In the genomic region with DNA sequence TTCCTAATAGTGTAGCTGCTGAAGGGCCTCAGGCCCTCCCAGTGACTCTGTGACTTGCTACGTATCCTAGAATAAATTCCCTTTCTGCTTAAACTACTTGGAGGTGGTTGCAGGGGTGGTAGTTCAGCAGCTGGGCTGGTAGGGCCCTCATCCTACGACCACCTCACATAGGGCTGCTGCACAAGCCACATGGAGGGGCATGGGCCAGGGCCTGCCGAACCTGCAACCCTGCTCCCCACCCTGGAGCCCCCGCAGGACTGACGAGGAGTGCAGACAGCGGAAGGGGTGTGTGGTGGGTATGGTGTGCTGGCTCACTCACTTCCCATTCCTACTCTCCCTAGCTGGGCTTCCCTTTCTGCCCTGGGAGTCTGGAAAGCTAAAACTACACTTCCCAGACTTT, we compare ENCODE assay signal across 25 cellular contexts. TPM values are rescaled to one million over a fixed set of nuclear protein-coding genes. Genes with fewer than 3 reads are reported as not detected.
DNase-seq lines count a peak whose midpoint lies in the region; ATAC-seq, FAIRE-seq and TF ChIP-seq lines count a peak whose summit lies in the region.
"Had no signal": no experiment of that assay in that cellular context is flagged by ENCODE, and none has a peak within 500 bp of the region (broad histone marks: within the 10 kb centered on the region; RNA-seq: fewer than 3 reads in every experiment).

No MANE protein-coding gene starts in this region.

- no peak overlapping the region; the same call in 1 of the 2 replicates for H3K4me2 ChIP-seq in MM.1S (ENCODE audit: low read depth, low read length)
- H3K4me2 ChIP-seq in osteoblast (ENCODE audit: insufficient read depth, low read length), result no peak overlapping the region
- H3K4me2 ChIP-seq: A549 had no signal

- DNase-seq in activated CD8-positive, alpha-beta memory T cell treated with anti-CD3 and anti-CD28 coated beads, Interleukin-2, amount 10 ng/mL, durations not matched to agents 7 days and 5 days, result no peak
- no peak for DNase-seq in activated CD8-positive, alpha-beta memory T cell treated with anti-CD3 and anti-CD28 coated beads, Interleukin-2, amount 50 U/mL, for 4 hours
- no peak for DNase-seq in MM.1S
- DNase-seq in kidney, result peak; percentile 65
- peak; percentile 45 for DNase-seq in osteoblast (ENCODE audit: insufficient read length, low spot score, missing footprints)
- no peak for DNase-seq in GM19239 (ENCODE audit: insufficient read length, low spot score)
- DNase-seq in activated T-cell treated with anti-CD3 and anti-CD28 coated beads, Interleukin-2, amount 50 U/mL, for 24 hours, result no peak
- DNase-seq: 8988T; ACHN; AML-193; BE2C; CD4-positive, alpha-beta T cell; DMS 273 treated with DMSO at 0.1 percent for 48 hours; DMS79; EL; GOT3; HFFc6 had no signal

- H3K9ac ChIP-seq in MM.1S (ENCODE audit: low read length) (no peak overlapping the region), kidney (ENCODE audit: low read length in 2 of 2) (no peak overlapping the region)
- H3K9ac ChIP-seq: BLaER1 treated with 17β-estradiol and CSF1 and Interleukin-3, amounts not matched to agents 10 nM and 100 nM had no signal

- TF ChIP-seq CTCF in MM.1S (IDR thresholded peaks at IDR 0.05; ENCODE audit: low read length), result no peak
- no peak for TF ChIP-seq CTCF in kidney (IDR thresholded peaks at IDR 0.05; ENCODE audit: borderline replicate concordance, extremely low read depth, insufficient read depth)
- TF ChIP-seq CTCF in osteoblast (IDR thresholded peaks at IDR 0.05; ENCODE audit: extremely low read depth, low read depth, low read length), result no peak

- no peak overlapping the region for H3K4me3 ChIP-seq in MM.1S (ENCODE audit: low read length)
- H3K4me3 ChIP-seq in kidney (ENCODE audit: low read length in 2 of 2), result no peak overlapping the region
- no peak overlapping the region for H3K4me3 ChIP-seq in osteoblast (ENCODE audit: insufficient read depth, low read length)
- H3K4me3 ChIP-seq: A549; BLaER1 treated with 17β-estradiol and CSF1 and Interleukin-3, amounts not matched to agents 10 nM and 100 nM; GM12878; HAP-1 had no signal

- no peaks in the 10 kb centered on the region for H3K9me2 ChIP-seq in MM.1S (replicated peaks; ENCODE audit: insufficient read depth, low read length)

- peaks cover 90% of the 10 kb centered on the region for H3K4me1 Mint-ChIP-seq in activated CD8-positive, alpha-beta memory T cell treated with anti-CD3 and anti-CD28 coated beads, Interleukin-2, amount 10 ng/mL, durations not matched to agents 7 days and 5 days
- peaks cover 66% of the 10 kb centered on the region for H3K4me1 Mint-ChIP-seq in activated T-cell treated with anti-CD3 and anti-CD28 coated beads, Interleukin-2, amount 50 U/mL, for 24 hours (ENCODE audit: low read depth)

- FAIRE-seq in kidney (lab: Jason Lieb, UNC) (no peak), GM19239 (lab: Jason Lieb, UNC) (no peak)
- FAIRE-seq: A549, D721Med, GM12878, H54 had no signal

- no peaks in the 10 kb centered on the region for H3K79me2 ChIP-seq in MM.1S (ENCODE audit: low read length)
- H3K79me2 ChIP-seq in osteoblast (ENCODE audit: insufficient read depth, low read length), result no peaks in the 10 kb centered on the region

- no peak overlapping the region for H2AFZ ChIP-seq in MM.1S (ENCODE audit: low read length)
- H2AFZ ChIP-seq in osteoblast (ENCODE audit: low read length), result no peak overlapping the region

- H3K9me3 Mint-ChIP-seq in activated CD8-positive, alpha-beta memory T cell treated with anti-CD3 and anti-CD28 coated beads, Interleukin-2, amount 10 ng/mL, durations not matched to agents 7 days and 5 days (ENCODE audit: low read depth), result no peaks in the 10 kb centered on the region
- no peaks in the 10 kb centered on the region for H3K9me3 Mint-ChIP-seq in activated T-cell treated with anti-CD3 and anti-CD28 coated beads, Interleukin-2, amount 50 U/mL, for 24 hours
- H3K9me3 Mint-ChIP-seq: CD14-positive monocyte; CD4-positive, alpha-beta T cell; CD8-positive, alpha-beta memory T cell; HFFc6 had no signal

- H3K27me3 ChIP-seq in MM.1S (replicated peaks; ENCODE audit: insufficient read depth, low read length) (no peaks in the 10 kb centered on the region), osteoblast (ENCODE audit: insufficient read depth, low read length) (peaks cover 2% of the 10 kb centered on the region)
- H3K27me3 ChIP-seq: BE2C had no signal

- H3K9me3 ChIP-seq in MM.1S (replicated peaks; ENCODE audit: insufficient read depth, low read length) (no peaks in the 10 kb centered on the region), kidney (ENCODE audit: control insufficient read depth in 1 of 2, low read length in 2 of 2) (no peaks in the 10 kb centered on the region), osteoblast (ENCODE audit: low read depth, low read length) (no peaks in the 10 kb centered on the region)
- H3K9me3 ChIP-seq: A549; BE2C; BLaER1 treated with 17β-estradiol and CSF1 and Interleukin-3, amounts not matched to agents 10 nM and 100 nM; HAP-1 had no signal

- peak overlapping the region; percentile 71; the same call in 1 of the 2 replicates for H3K27ac ChIP-seq in MM.1S (ENCODE audit: low read length)
- H3K27ac ChIP-seq in kidney (ENCODE audit: low read depth in 2 of 2, low read length in 2 of 2), result no peak overlapping the region
- no peak overlapping the region for H3K27ac ChIP-seq in osteoblast (ENCODE audit: low read depth, low read length)
- H3K27ac ChIP-seq: A549; BLaER1 treated with 17β-estradiol and CSF1 and Interleukin-3, amounts not matched to agents 10 nM and 100 nM had no signal

- H3K27me3 Mint-ChIP-seq in activated CD8-positive, alpha-beta memory T cell treated with anti-CD3 and anti-CD28 coated beads, Interleukin-2, amount 10 ng/mL, durations not matched to agents 7 days and 5 days, result peaks cover 5% of the 10 kb centered on the region
- H3K27me3 Mint-ChIP-seq in activated T-cell treated with anti-CD3 and anti-CD28 coated beads, Interleukin-2, amount 50 U/mL, for 24 hours, result peaks cover 13% of the 10 kb centered on the region
- H3K27me3 Mint-ChIP-seq: CD4-positive, alpha-beta T cell had no signal

- H3K36me3 ChIP-seq in MM.1S (replicated peaks; ENCODE audit: insufficient read depth, low read length), result no peaks in the 10 kb centered on the region
- no peaks in the 10 kb centered on the region for H3K36me3 ChIP-seq in kidney (ENCODE audit: control insufficient read depth in 1 of 2, insufficient read depth in 2 of 2, low read length in 2 of 2)
- H3K36me3 ChIP-seq in osteoblast (ENCODE audit: insufficient read depth, low read length), result no peaks in the 10 kb centered on the region
- H3K36me3 ChIP-seq: BE2C; BLaER1 treated with 17β-estradiol and CSF1 and Interleukin-3, amounts not matched to agents 10 nM and 100 nM; HAP-1 had no signal

- peak overlapping the region; percentile 82 for H3K27ac Mint-ChIP-seq in activated CD8-positive, alpha-beta memory T cell treated with anti-CD3 and anti-CD28 coated beads, Interleukin-2, amount 10 ng/mL, durations not matched to agents 7 days and 5 days
- no peak overlapping the region for H3K27ac Mint-ChIP-seq in activated T-cell treated with anti-CD3 and anti-CD28 coated beads, Interleukin-2, amount 50 U/mL, for 24 hours
- H3K27ac Mint-ChIP-seq: HFFc6 had no signal

- intact Hi-C loops in kidney (cut with DNase I), result no loop called here

- ATAC-seq in activated CD8-positive, alpha-beta memory T cell treated with anti-CD3 and anti-CD28 coated beads, Interleukin-2, amount 10 ng/mL, durations not matched to agents 7 days and 5 days, result no peak
- ATAC-seq: A549, GM12878 had no signal

- H3K4me3 Mint-ChIP-seq in activated CD8-positive, alpha-beta memory T cell treated with anti-CD3 and anti-CD28 coated beads, Interleukin-2, amount 10 ng/mL, durations not matched to agents 7 days and 5 days, result no peak overlapping the region
- H3K4me3 Mint-ChIP-seq in activated T-cell treated with anti-CD3 and anti-CD28 coated beads, Interleukin-2, amount 50 U/mL, for 24 hours, result no peak overlapping the region
- H3K4me3 Mint-ChIP-seq: HFFc6 had no signal

- H3K36me3 Mint-ChIP-seq in activated CD8-positive, alpha-beta memory T cell treated with anti-CD3 and anti-CD28 coated beads, Interleukin-2, amount 10 ng/mL, durations not matched to agents 7 days and 5 days, result peaks cover 4% of the 10 kb centered on the region
- H3K36me3 Mint-ChIP-seq in activated T-cell treated with anti-CD3 and anti-CD28 coated beads, Interleukin-2, amount 50 U/mL, for 24 hours (ENCODE audit: low read depth), result no peaks in the 10 kb centered on the region
- H3K36me3 Mint-ChIP-seq: CD14-positive monocyte; CD8-positive, alpha-beta memory T cell had no signal

- H3K4me1 ChIP-seq in MM.1S (ENCODE audit: low read length) (peaks cover 54% of the 10 kb centered on the region), kidney (ENCODE audit: control insufficient read depth in 1 of 2, insufficient read depth in 1 of 2, low read depth in 1 of 2, low read length in 2 of 2) (peaks cover 6 to 29% of the 10 kb centered on the region in 2 donors), osteoblast (ENCODE audit: insufficient read depth, low read length) (peaks cover 13% of the 10 kb centered on the region)
- H3K4me1 ChIP-seq: A549, BE2C, HAP-1 had no signal

- H4K20me1 ChIP-seq in MM.1S (ENCODE audit: insufficient read depth, low read length) (no peaks in the 10 kb centered on the region), osteoblast (ENCODE audit: insufficient read depth, low read length) (no peaks in the 10 kb centered on the region)

- CTCF ChIA-PET in activated CD8-positive, alpha-beta memory T cell treated with anti-CD3 and anti-CD28 coated beads, Interleukin-2, amount 10 ng/mL, durations not matched to agents 7 days and 5 days (lab: Charles Lee), result interaction anchor here (1.2 to 4.0 kb wide), 10 partner anchors 9 to 167 kb away, joined by 3 to 32 read pairs (median 6); no protein-coding TSS in a partner anchor

- H3F3A ChIP-seq in MM.1S (ENCODE audit: insufficient read depth, low read length), result peaks cover 18% of the 10 kb centered on the region

RNA-seq across cellular contexts. Expression of gene MLN, which starts 56.2 kb away (rescaled TPM):
- total RNA-seq in activated CD8-positive, alpha-beta memory T cell treated with anti-CD3 and anti-CD28 coated beads, Interleukin-2, amount 10 ng/mL, durations not matched to agents 7 days and 5 days, result not detected
- not detected for total RNA-seq in kidney
- polyA plus RNA-seq in kidney (ENCODE audit: insufficient read depth, low read depth, low replicate concordance), result not detected
- total RNA-seq in osteoblast, result not detected in 2 replicates
- total RNA-seq: CD4-positive, alpha-beta T cell; CD8-positive, alpha-beta memory T cell; GM12878; HFFc6 had no signal
- polyA plus RNA-seq: A549; CD14-positive monocyte; CD8-positive, alpha-beta memory T cell; GM12878 had no signal

Comparison
In these comparisons a context has a peak if more than half of its experiments do, and no peak if none do; other contexts are left out.
1. DNase-seq: peak in kidney (single experiment) and osteoblast (single experiment); none in activated CD8-positive, alpha-beta memory T cell treated with anti-CD3 and anti-CD28 coated beads, Interleukin-2, amount 10 ng/mL, durations not matched to agents 7 days and 5 days (single experiment), activated CD8-positive, alpha-beta memory T cell treated with anti-CD3 and anti-CD28 coated beads, Interleukin-2, amount 50 U/mL, for 4 hours (single experiment), MM.1S (single experiment), GM19239 (single experiment) and activated T-cell treated with anti-CD3 and anti-CD28 coated beads, Interleukin-2, amount 50 U/mL, for 24 hours (single experiment).